Comparison of ENCODE assay signal across 1 cellular context in the genomic region with DNA sequence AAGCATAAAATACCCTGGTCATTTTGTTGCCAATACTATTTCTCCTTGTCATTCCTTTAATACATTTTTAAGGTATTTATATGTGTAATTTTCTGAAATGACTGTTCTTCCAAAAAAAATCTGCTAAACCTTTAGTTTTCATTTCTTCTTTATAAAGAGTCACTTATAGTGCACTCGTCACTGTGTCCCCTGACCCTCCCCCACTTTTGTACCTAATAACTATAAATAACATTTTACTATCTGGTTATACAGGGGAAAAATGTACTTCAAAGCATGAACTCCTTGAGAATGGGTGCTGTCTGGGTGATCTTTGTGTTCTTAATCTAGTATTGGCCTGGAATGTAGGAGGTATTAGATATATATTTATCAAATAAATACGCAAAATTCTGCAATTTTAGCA.
TF ChIP-seq lines count a peak whose summit lies in the region.

No MANE protein-coding gene starts in this region.

TF ChIP-seq in IMR-90, 13 proteins besides CTCF, POLR2A, EP300 and RAD21 (continued from another document):
- TF ChIP-seq, protein P1, sequence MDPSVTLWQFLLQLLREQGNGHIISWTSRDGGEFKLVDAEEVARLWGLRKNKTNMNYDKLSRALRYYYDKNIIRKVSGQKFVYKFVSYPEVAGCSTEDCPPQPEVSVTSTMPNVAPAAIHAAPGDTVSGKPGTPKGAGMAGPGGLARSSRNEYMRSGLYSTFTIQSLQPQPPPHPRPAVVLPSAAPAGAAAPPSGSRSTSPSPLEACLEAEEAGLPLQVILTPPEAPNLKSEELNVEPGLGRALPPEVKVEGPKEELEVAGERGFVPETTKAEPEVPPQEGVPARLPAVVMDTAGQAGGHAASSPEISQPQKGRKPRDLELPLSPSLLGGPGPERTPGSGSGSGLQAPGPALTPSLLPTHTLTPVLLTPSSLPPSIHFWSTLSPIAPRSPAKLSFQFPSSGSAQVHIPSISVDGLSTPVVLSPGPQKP (IDR thresholded peaks at IDR 0.05; ENCODE audit: borderline replicate concordance, low read depth, low read length): no peak
- TF ChIP-seq FOS (IDR thresholded peaks at IDR 0.05; ENCODE audit: low read depth, low read length) (no peak), NFE2L2 (IDR thresholded peaks at IDR 0.05; ENCODE audit: low read depth, low read length) (no peak), RFX5 (IDR thresholded peaks at IDR 0.05; ENCODE audit: low read depth, low read length) (no peak), MXI1 (IDR thresholded peaks at IDR 0.05; ENCODE audit: borderline replicate concordance, low read depth, low read length) (no peak), BHLHE40 (IDR thresholded peaks at IDR 0.05; ENCODE audit: low read depth, low read length) (no peak), SMC3 (IDR thresholded peaks at IDR 0.05; ENCODE audit: low read depth, low read length) (no peak), MAZ (IDR thresholded peaks at IDR 0.05; ENCODE audit: borderline replicate concordance, low read depth, low read length) (no peak)
- TF ChIP-seq, protein P2, sequence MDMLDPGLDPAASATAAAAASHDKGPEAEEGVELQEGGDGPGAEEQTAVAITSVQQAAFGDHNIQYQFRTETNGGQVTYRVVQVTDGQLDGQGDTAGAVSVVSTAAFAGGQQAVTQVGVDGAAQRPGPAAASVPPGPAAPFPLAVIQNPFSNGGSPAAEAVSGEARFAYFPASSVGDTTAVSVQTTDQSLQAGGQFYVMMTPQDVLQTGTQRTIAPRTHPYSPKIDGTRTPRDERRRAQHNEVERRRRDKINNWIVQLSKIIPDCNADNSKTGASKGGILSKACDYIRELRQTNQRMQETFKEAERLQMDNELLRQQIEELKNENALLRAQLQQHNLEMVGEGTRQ (IDR thresholded peaks at IDR 0.05; ENCODE audit: low read depth, low read length): no peak
